In the genomic region with DNA sequence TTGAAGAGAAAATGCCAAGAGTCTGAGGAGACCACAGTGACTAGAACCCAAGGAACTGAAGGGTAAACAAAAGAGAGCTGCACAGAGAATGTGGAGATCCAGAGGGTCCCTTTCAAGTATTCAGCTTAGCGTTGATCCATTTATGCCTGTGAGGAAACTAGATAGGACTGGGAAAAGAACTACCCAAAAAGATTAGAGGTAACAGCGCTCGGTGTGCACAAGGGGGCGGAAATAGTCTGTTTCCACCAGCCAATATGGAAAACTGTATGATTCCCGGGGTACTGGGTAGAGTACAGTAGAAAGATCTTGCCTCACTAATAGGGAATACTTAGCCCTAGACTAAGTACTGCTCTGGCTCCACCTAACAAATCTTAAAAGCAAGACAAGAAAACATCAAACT, we compare ENCODE assay signal across 23 cellular contexts.
DNase-seq lines count a peak whose midpoint lies in the region; ATAC-seq, FAIRE-seq and TF ChIP-seq lines count a peak whose summit lies in the region.
"Had no signal": no experiment of that assay in that cellular context is flagged by ENCODE, and none has a peak within 500 bp of the region (broad histone marks: within the 10 kb centered on the region; RNA-seq: fewer than 3 reads in every experiment).

No MANE protein-coding gene starts in this region.

- WGBS in K562 (ENCODE audit: insufficient coverage, low coverage, missing lambda C conversion rate), result 17% methylated on average over 5 of the region's 5 CpGs

- no peaks in the 10 kb centered on the region for H3K9me1 ChIP-seq in K562 (ENCODE audit: control insufficient read depth, insufficient read depth, low read length)

- H3K4me1 ChIP-seq in K562 (replicated peaks in 1 of 2; ENCODE audit: control insufficient read depth in 2 of 2, insufficient read depth in 2 of 2, low read length in 2 of 2), result no peaks in the 10 kb centered on the region
- H3K4me1 ChIP-seq in right atrium auricular region, result no peaks in the 10 kb centered on the region
- H3K4me1 ChIP-seq: BLaER1 had no signal

- BruUV-seq in K562 (replicated peaks; lab: Mats Ljungman, UMichigan), result no TSS peak

- H2AFZ ChIP-seq in K562 (ENCODE audit: low read depth, low read length), result no peak overlapping the region

- no peak overlapping the region for H3K27ac ChIP-seq in K562 (ENCODE audit: extremely low read depth, low read depth, low read length)
- no peak overlapping the region for H3K27ac ChIP-seq in right atrium auricular region
- H3K27ac ChIP-seq: BLaER1 had no signal

- H3K27me3 ChIP-seq in K562 (ENCODE audit: control insufficient read depth in 2 of 2, insufficient read depth in 2 of 2, low read length in 2 of 2), result no peaks in the 10 kb centered on the region
- H3K27me3 ChIP-seq in right atrium auricular region, result no peaks in the 10 kb centered on the region
- H3K27me3 ChIP-seq: BLaER1 had no signal

- H3K9me3 ChIP-seq in K562 (replicated peaks; ENCODE audit: control insufficient read depth, insufficient read depth, low read depth, low read length) (0 out of 2 replicates have a peak, but pooled peaks cover 2% of the 10 kb centered on the region), right atrium auricular region (peaks cover 2 to 49% of the 10 kb centered on the region in 2 donors)

- no peaks in the 10 kb centered on the region for H4K20me1 ChIP-seq in K562 (replicated peaks; ENCODE audit: control insufficient read depth, insufficient read depth, low read length)
- H4K20me1 ChIP-seq: BLaER1 had no signal

- no peaks in the 10 kb centered on the region for H3K79me2 ChIP-seq in K562 (ENCODE audit: control insufficient read depth, insufficient read depth, low read length)

- no peak overlapping the region for H3K9ac ChIP-seq in K562 (ENCODE audit: insufficient read depth in 1 of 2, low read depth in 2 of 2, low read length in 2 of 2)
- H3K9ac ChIP-seq: BLaER1 had no signal

- FAIRE-seq in K562 (lab: Jason Lieb, UNC), result no peak
- FAIRE-seq: GM12892 had no signal

- ATAC-seq in K562, result no peak
- ATAC-seq: SK-N-SH treated with all-trans-retinoic acid at 6 μM for 48 hours had no signal

- intact Hi-C loops in K562 (cut with micrococcal nuclease), result no loop called here

- no peak for TF ChIP-seq POLR2A in K562 (conservative IDR thresholded peaks at IDR 0.05)

- H3K4me3 ChIP-seq in K562 (no peak overlapping the region), right atrium auricular region (no peak overlapping the region)
- H3K4me3 ChIP-seq: BLaER1 had no signal

- POLR2A ChIA-PET in K562 (lab: Yijun Ruan, JAX), result interaction anchor here (0.6 kb wide), 1 partner anchor 124 kb away, joined by 3 read pairs; no protein-coding TSS in a partner anchor

- DNase-seq in NCI-H82 (lab: John Stamatoyannopoulos, UW), result peak; percentile 20
- no peak for DNase-seq in NCI-H82 treated with DMSO at 0.1 percent for 48 hours (lab: John Stamatoyannopoulos, UW; ENCODE audit: unreplicated experiment)
- DNase-seq in HT1080 (ENCODE audit: low read depth), result peak; percentile 6
- no peak for DNase-seq in K562 (ENCODE audit: extremely low read depth in 1 of 4, low spot score in 3 of 4)
- peak; percentile 26 for DNase-seq in iPS-NIHi7 (ENCODE audit: extremely low spot score)
- DNase-seq in middle frontal gyrus (ENCODE audit: extremely low spot score, low spot score), result no peak
- no peak for DNase-seq in right atrium auricular region (ENCODE audit: low spot score)
- DNase-seq in HK-2 (ENCODE audit: unreplicated experiment), result no peak
- DNase-seq: 8988T; ACHN; CD4-positive, CD25-positive, alpha-beta regulatory T cell; DMS153; DND-41; HFFc6; NCI-H1048; NCI-H1417 treated with DMSO at 0.1 percent for 48 hours; NCI-H187; NCI-H2081 treated with DMSO at 0.1 percent for 48 hours; NCI-H524; NCI-H748 treated with DMSO at 0.1 percent for 48 hours had no signal

- CTCF ChIA-PET in K562 (lab: Yijun Ruan, JAX; ENCODE audit: low intra/inter-chr PET ratio), result no interaction called here

- no peak for TF ChIP-seq EP300 in K562 (IDR thresholded peaks at IDR 0.05; ENCODE audit: low read length)

- TF ChIP-seq CTCF in K562 (IDR thresholded peaks at IDR 0.05 in 2 of 3, conservative IDR thresholded peaks at IDR 0.05 in 1 of 3; ENCODE audit: insufficient read depth in 2 of 3, low read depth in 1 of 3, low read length in 3 of 3), result peak; percentile 4 to 20 (median 7); a peak in 1 of 6 replicates
- TF ChIP-seq CTCF in right atrium auricular region (IDR thresholded peaks at IDR 0.05), result no peak

- no peaks in the 10 kb centered on the region for H3K36me3 ChIP-seq in K562 (ENCODE audit: control insufficient read depth, insufficient read depth, low read length)
- H3K36me3 ChIP-seq in right atrium auricular region, result no peaks in the 10 kb centered on the region

- in situ Hi-C loops in K562 (cut with MboI), result no loop called here

- peak in 1 of 2 experiments; percentile 26; a peak in 2 of 4 replicates for TF ChIP-seq RAD21 in K562 (CRISPR knock-in tag; conservative IDR thresholded peaks at IDR 0.05 in 1 of 2, IDR thresholded peaks at IDR 0.05 in 1 of 2)

- H3K4me2 ChIP-seq in K562 (ENCODE audit: insufficient read depth, low read length), result no peak overlapping the region
- H3K4me2 ChIP-seq: BLaER1 had no signal

TF ChIP-seq in K562, 482 proteins besides CTCF, POLR2A, EP300 and RAD21 (continues in another document):
- TF ChIP-seq, protein P1, sequence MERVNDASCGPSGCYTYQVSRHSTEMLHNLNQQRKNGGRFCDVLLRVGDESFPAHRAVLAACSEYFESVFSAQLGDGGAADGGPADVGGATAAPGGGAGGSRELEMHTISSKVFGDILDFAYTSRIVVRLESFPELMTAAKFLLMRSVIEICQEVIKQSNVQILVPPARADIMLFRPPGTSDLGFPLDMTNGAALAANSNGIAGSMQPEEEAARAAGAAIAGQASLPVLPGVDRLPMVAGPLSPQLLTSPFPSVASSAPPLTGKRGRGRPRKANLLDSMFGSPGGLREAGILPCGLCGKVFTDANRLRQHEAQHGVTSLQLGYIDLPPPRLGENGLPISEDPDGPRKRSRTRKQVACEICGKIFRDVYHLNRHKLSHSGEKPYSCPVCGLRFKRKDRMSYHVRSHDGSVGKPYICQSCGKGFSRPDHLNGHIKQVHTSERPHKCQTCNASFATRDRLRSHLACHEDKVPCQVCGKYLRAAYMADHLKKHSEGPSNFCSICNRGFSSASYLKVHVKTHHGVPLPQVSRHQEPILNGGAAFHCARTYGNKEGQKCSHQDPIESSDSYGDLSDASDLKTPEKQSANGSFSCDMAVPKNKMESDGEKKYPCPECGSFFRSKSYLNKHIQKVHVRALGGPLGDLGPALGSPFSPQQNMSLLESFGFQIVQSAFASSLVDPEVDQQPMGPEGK (CRISPR knock-in tag; IDR thresholded peaks at IDR 0.05; ENCODE audit: borderline replicate concordance), result no peak
- TF ChIP-seq ZNF175 (CRISPR knock-in tag; IDR thresholded peaks at IDR 0.05; ENCODE audit: low read depth) (no peak), CTBP1 (IDR thresholded peaks at IDR 0.05; ENCODE audit: borderline replicate concordance) (no peak), CREBBP (IDR thresholded peaks at IDR 0.05; ENCODE audit: low read depth, low read length) (no peak), ZNF584 (CRISPR knock-in tag; IDR thresholded peaks at IDR 0.05; ENCODE audit: low read depth) (no peak), ZBTB1 (CRISPR knock-in tag; IDR thresholded peaks at IDR 0.05; ENCODE audit: borderline replicate concordance, low read depth) (no peak), ELF4 (CRISPR knock-in tag; IDR thresholded peaks at IDR 0.05) (no peak), NRF1 (conservative IDR thresholded peaks at IDR 0.05 in 1 of 2, IDR thresholded peaks at IDR 0.05 in 1 of 2) (no peak), TBL1XR1 (IDR thresholded peaks at IDR 0.05; ENCODE audit: low read length in 2 of 2) (no peak), NFIX (CRISPR knock-in tag; IDR thresholded peaks at IDR 0.05; ENCODE audit: low read depth) (no peak), ZFX (CRISPR knock-in tag; IDR thresholded peaks at IDR 0.05) (no peak), KLF1 (tag; IDR thresholded peaks at IDR 0.05) (no peak), SMARCB1 (IDR thresholded peaks at IDR 0.05; ENCODE audit: insufficient read length, low read depth) (no peak), NFRKB (IDR thresholded peaks at IDR 0.05; ENCODE audit: low read depth) (no peak), RBM15 (IDR thresholded peaks at IDR 0.05; ENCODE audit: insufficient read depth, low read length) (no peak)
- TF ChIP-seq, protein P2, sequence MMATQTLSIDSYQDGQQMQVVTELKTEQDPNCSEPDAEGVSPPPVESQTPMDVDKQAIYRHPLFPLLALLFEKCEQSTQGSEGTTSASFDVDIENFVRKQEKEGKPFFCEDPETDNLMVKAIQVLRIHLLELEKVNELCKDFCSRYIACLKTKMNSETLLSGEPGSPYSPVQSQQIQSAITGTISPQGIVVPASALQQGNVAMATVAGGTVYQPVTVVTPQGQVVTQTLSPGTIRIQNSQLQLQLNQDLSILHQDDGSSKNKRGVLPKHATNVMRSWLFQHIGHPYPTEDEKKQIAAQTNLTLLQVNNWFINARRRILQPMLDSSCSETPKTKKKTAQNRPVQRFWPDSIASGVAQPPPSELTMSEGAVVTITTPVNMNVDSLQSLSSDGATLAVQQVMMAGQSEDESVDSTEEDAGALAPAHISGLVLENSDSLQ (IDR thresholded peaks at IDR 0.05), result no peak
- TF ChIP-seq, protein P3, sequence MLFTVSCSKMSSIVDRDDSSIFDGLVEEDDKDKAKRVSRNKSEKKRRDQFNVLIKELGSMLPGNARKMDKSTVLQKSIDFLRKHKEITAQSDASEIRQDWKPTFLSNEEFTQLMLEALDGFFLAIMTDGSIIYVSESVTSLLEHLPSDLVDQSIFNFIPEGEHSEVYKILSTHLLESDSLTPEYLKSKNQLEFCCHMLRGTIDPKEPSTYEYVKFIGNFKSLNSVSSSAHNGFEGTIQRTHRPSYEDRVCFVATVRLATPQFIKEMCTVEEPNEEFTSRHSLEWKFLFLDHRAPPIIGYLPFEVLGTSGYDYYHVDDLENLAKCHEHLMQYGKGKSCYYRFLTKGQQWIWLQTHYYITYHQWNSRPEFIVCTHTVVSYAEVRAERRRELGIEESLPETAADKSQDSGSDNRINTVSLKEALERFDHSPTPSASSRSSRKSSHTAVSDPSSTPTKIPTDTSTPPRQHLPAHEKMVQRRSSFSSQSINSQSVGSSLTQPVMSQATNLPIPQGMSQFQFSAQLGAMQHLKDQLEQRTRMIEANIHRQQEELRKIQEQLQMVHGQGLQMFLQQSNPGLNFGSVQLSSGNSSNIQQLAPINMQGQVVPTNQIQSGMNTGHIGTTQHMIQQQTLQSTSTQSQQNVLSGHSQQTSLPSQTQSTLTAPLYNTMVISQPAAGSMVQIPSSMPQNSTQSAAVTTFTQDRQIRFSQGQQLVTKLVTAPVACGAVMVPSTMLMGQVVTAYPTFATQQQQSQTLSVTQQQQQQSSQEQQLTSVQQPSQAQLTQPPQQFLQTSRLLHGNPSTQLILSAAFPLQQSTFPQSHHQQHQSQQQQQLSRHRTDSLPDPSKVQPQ (CRISPR knock-in tag; IDR thresholded peaks at IDR 0.05; ENCODE audit: borderline replicate concordance), result no peak
- TF ChIP-seq, protein P4, sequence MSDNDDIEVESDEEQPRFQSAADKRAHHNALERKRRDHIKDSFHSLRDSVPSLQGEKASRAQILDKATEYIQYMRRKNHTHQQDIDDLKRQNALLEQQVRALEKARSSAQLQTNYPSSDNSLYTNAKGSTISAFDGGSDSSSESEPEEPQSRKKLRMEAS (CRISPR knock-in tag; IDR thresholded peaks at IDR 0.05), result no peak

Comparison
In these comparisons a context has a peak if more than half of its experiments do, and no peak if none do; other contexts are left out.
1. DNase-seq: peak in NCI-H82 (single experiment), HT1080 (single experiment) and iPS-NIHi7 (single experiment); none in NCI-H82 treated with DMSO at 0.1 percent for 48 hours (single experiment), K562 (0 of 4), middle frontal gyrus (single experiment), right atrium auricular region (single experiment) and HK-2 (single experiment).
2. CTCF ChIP-seq: peak in K562 (3 of 3); none in right atrium auricular region (0 of 2).